In genomic region chr18:44681611-44682010, GRCh38 we compare ENCODE assay signal across 10 cellular contexts. TPM values are rescaled to one million over a fixed set of nuclear protein-coding genes. Genes with fewer than 3 reads are reported as not detected.
DNase-seq lines count a peak whose midpoint lies in the region; FAIRE-seq and TF ChIP-seq lines count a peak whose summit lies in the region.
"Had no signal": no experiment of that assay in that cellular context is flagged by ENCODE, and none has a peak within 500 bp of the region (broad histone marks: within the 10 kb centered on the region; RNA-seq: fewer than 3 reads in every experiment).

No MANE protein-coding gene starts in this region.

- POLR2A ChIA-PET in PC-9 (lab: Charles Lee; ENCODE audit: unreplicated experiment) = no interaction called here

- H3K36me3 ChIP-seq in PC-9 (ENCODE audit: low read depth) (no peaks in the 10 kb centered on the region), subcutaneous abdominal adipose tissue (ENCODE audit: control insufficient read depth in 5 of 5, insufficient read depth in 5 of 5, low read length in 5 of 5) (no peaks in the 10 kb centered on the region)

- H2AFZ ChIP-seq in PC-9 = no peak overlapping the region

- H3K4me1 ChIP-seq in PC-9 (replicated peaks; ENCODE audit: insufficient read depth) (peaks cover 28% of the 10 kb centered on the region), subcutaneous abdominal adipose tissue (ENCODE audit: control insufficient read depth in 5 of 5, insufficient read depth in 5 of 5, low read length in 5 of 5) (peaks cover 2 to 27% (median 15%) of the 10 kb centered on the region in 5 donors)

- BruUV-seq in PC-9 (replicated peaks; lab: Mats Ljungman, UMichigan) = no TSS peak

- no peaks in the 10 kb centered on the region for H3K9me2 ChIP-seq in PC-9 (ENCODE audit: insufficient read depth)

- H3K27me3 ChIP-seq in PC-9 (ENCODE audit: insufficient read depth, low read depth) = no peaks in the 10 kb centered on the region
- peaks cover 0 to 5% (median 0%) of the 10 kb centered on the region in 5 donors for H3K27me3 ChIP-seq in subcutaneous abdominal adipose tissue (ENCODE audit: control insufficient read depth in 5 of 5, insufficient read depth in 4 of 5, low read length in 5 of 5)

- no peak for DNase-seq in GM18507 (ENCODE audit: extremely low spot score, insufficient read length, low read depth)
- no peak for DNase-seq in PC-9
- DNase-seq in hypothalamus (lab: John Stamatoyannopoulos, UW) = no peak
- DNase-seq in HuH-7 (ENCODE audit: low spot score) = no peak
- DNase-seq in effector CD4-positive, alpha-beta T cell = no peak
- DNase-seq: activated CD4-positive, alpha-beta T cell treated with anti-CD3 and anti-CD28 coated beads, Interleukin-2, amount 50 U/mL, for 1 hour; naive thymus-derived CD8-positive, alpha-beta T cell; NCI-H774 had no signal

- no peaks in the 10 kb centered on the region for H3K9me3 ChIP-seq in PC-9 (ENCODE audit: insufficient read depth, low read depth)
- no peaks in the 10 kb centered on the region for H3K9me3 ChIP-seq in iPS-18c (ENCODE audit: control insufficient read depth, insufficient read depth, low read length)
- no peaks in the 10 kb centered on the region for H3K9me3 ChIP-seq in subcutaneous abdominal adipose tissue (ENCODE audit: control insufficient read depth in 5 of 5, low read length in 5 of 5)

- CTCF ChIA-PET in PC-9 (lab: Charles Lee) = no interaction called here

- peak overlapping the region; percentile 72; the same call in 1 of the 2 replicates for H3K4me2 ChIP-seq in PC-9

- no peak overlapping the region for H3K9ac ChIP-seq in subcutaneous abdominal adipose tissue (ENCODE audit: low read length in 5 of 5)

- no peaks in the 10 kb centered on the region for H3K79me2 ChIP-seq in PC-9 (ENCODE audit: low read depth)

- no peaks in the 10 kb centered on the region for H4K20me1 ChIP-seq in PC-9 (ENCODE audit: insufficient read depth)

- TF ChIP-seq CTCF in PC-9 (conservative IDR thresholded peaks at IDR 0.05) = no peak

- FAIRE-seq in GM18507 (lab: Jason Lieb, UNC) = peak; percentile 78

- H3K4me3 ChIP-seq in PC-9 (no peak overlapping the region), iPS-18c (ENCODE audit: insufficient read depth, low read depth, low read length) (peak overlapping the region; percentile 34; the same call in 1 of the 2 replicates), subcutaneous abdominal adipose tissue (ENCODE audit: low read depth in 1 of 5, low read length in 5 of 5) (peak overlapping the region in 4 of 5 donors; percentile 73 to 77 (median 76))

- peaks cover 9% of the 10 kb centered on the region; the same call in 1 of the 2 replicates for H3F3A ChIP-seq in PC-9 (ENCODE audit: insufficient read depth, low read depth)

- no peak overlapping the region for H3K27ac ChIP-seq in PC-9
- no peak overlapping the region for H3K27ac ChIP-seq in subcutaneous abdominal adipose tissue (ENCODE audit: low read depth, low read length)

- intact Hi-C loops in PC-9 (cut with micrococcal nuclease; ENCODE audit: unreplicated experiment) = loop anchor here (5.0 to 10.0 kb wide), 2 partner anchors 51 to 333 kb away; no protein-coding TSS in a partner anchor

RNA-seq across cellular contexts. Expression of gene SETBP1, which starts 0.9 kb away (rescaled TPM):
- 8.3 and 9.0 TPM in 2 replicates for total RNA-seq in PC-9 (2021)
